In genomic region chr5:33892419-33893151, GRCh38 we compare ENCODE assay signal across 10 cellular contexts. TPM values are rescaled to one million over a fixed set of nuclear protein-coding genes. Genes with fewer than 3 reads are reported as not detected.
A peak's percentile ranks its signal among the peaks of the same experiment; 100 is the strongest.
DNase-seq lines count a peak whose midpoint lies in the region; ATAC-seq, FAIRE-seq and TF ChIP-seq lines count a peak whose summit lies in the region.
"Had no signal": no experiment of that assay in that cellular context is flagged by ENCODE, and none has a peak within 500 bp of the region (broad histone marks: within the 10 kb centered on the region; RNA-seq: fewer than 3 reads in every experiment).

No MANE protein-coding gene starts in this region.

- H3K27ac ChIP-seq in ascending aorta (peak overlapping the region; percentile 27 to 67), iPS-18a (ENCODE audit: low read length) (no peak overlapping the region), skin epidermis (peak overlapping the region in 10 of 21 experiments; percentile 2 to 72 (median 44))

- peak; percentile 94 for DNase-seq in HCEC 1CT
- DNase-seq in ascending aorta (ENCODE audit: low spot score in 2 of 2), result peak in 1 of 2 donors; percentile 87
- DNase-seq in GM12891 (ENCODE audit: insufficient read length, low spot score), result no peak
- DNase-seq in NCI-H2227 (lab: John Stamatoyannopoulos, UW; ENCODE audit: unreplicated experiment), result no peak
- no peak for DNase-seq in NOMO-1 treated with DMSO at 0.1 percent for 48 hours (lab: John Stamatoyannopoulos, UW; ENCODE audit: unreplicated experiment)
- DNase-seq: effector memory CD8-positive, alpha-beta T cell had no signal

- ATAC-seq in HG03045 (IDR thresholded peaks at IDR 0.05; ENCODE audit: unreplicated experiment), result no peak
- ATAC-seq: effector memory CD8-positive, alpha-beta T cell; Panc1 had no signal

- peak overlapping the region; percentile 24 for H3K9ac ChIP-seq in iPS-18a (ENCODE audit: low read length)

- FAIRE-seq in GM12891 (lab: Jason Lieb, UNC), result no peak

- H3K36me3 ChIP-seq in ascending aorta (no peaks in the 10 kb centered on the region), iPS-18a (ENCODE audit: control insufficient read depth, low read depth, low read length) (no peaks in the 10 kb centered on the region)

- TF ChIP-seq POLR2A in GM12891 (IDR thresholded peaks at IDR 0.05; ENCODE audit: low read depth, low read length), result no peak

- H3K4me3 ChIP-seq in ascending aorta (peak overlapping the region; percentile 57 to 75), iPS-18a (ENCODE audit: low read length) (peak overlapping the region; percentile 78), skin epidermis (peak overlapping the region in 4 of 7 experiments; percentile 19 to 36 (median 28))

- H3K4me1 ChIP-seq in ascending aorta, result peaks cover 0 to 21% of the 10 kb centered on the region in 2 donors
- peaks cover 28% of the 10 kb centered on the region for H3K4me1 ChIP-seq in iPS-18a (ENCODE audit: control insufficient read depth, low read depth, low read length)

- intact Hi-C loops in ascending aorta (cut with DNase I), result loop anchor here (5.0 kb wide), 1 partner anchor 35 kb away; no protein-coding TSS in a partner anchor

- H3K9me3 ChIP-seq in ascending aorta (no peaks in the 10 kb centered on the region), iPS-18a (ENCODE audit: control insufficient read depth, low read depth, low read length) (no peaks in the 10 kb centered on the region)

- no peaks in the 10 kb centered on the region for H3K27me3 ChIP-seq in ascending aorta
- H3K27me3 ChIP-seq in iPS-18a (ENCODE audit: control insufficient read depth, insufficient read depth, low read length), result peaks cover 8% of the 10 kb centered on the region

- TF ChIP-seq CTCF in ascending aorta (IDR thresholded peaks at IDR 0.05), result no peak

TF ChIP-seq in GM12891, 5 proteins besides CTCF, POLR2A, EP300 and RAD21:
- TF ChIP-seq PAX5 (IDR thresholded peaks at IDR 0.05; ENCODE audit: insufficient read depth, low read length, severe bottlenecking) (no peak), TAF1 (IDR thresholded peaks at IDR 0.05; ENCODE audit: low read depth, low read length) (no peak), POU2F2 (IDR thresholded peaks at IDR 0.05; ENCODE audit: low read depth, low read length) (no peak), SPI1 (IDR thresholded peaks at IDR 0.05; ENCODE audit: low read depth, low read length) (no peak), POLR2AphosphoS5 (IDR thresholded peaks at IDR 0.05; ENCODE audit: low read depth, low read length) (no peak)
TF ChIP-seq in GM12891: peak in this region for 0.

RNA-seq across cellular contexts. Expression of gene ADAMTS12, which starts 0.8 kb away (rescaled TPM):
- total RNA-seq in ascending aorta, result 1.4 TPM
- 18.8 TPM for polyA plus RNA-seq in GM12891 (2012; ENCODE audit: low read depth, missing spikeins)

RNA-seq across cellular contexts. Expression of gene RXFP3, which starts 43.6 kb away (rescaled TPM):
- not detected for total RNA-seq in ascending aorta
- polyA plus RNA-seq in GM12891 (2012; ENCODE audit: low read depth, missing spikeins), result not detected

Comparison
In these comparisons a context has a peak if more than half of its experiments do, and no peak if none do; other contexts are left out.
1. H3K4me3 ChIP-seq: peak in every context shown above with its lines; median percentile 78 in iPS-18a; 66 in ascending aorta; 28 in skin epidermis.